ENCODE assay signal across 13 cellular contexts in genomic region chr6:111852704-111853103, GRCh38. TPM values are rescaled to one million over a fixed set of nuclear protein-coding genes. Genes with fewer than 3 reads are reported as not detected.
DNase-seq lines count a peak whose midpoint lies in the region; ATAC-seq and TF ChIP-seq lines count a peak whose summit lies in the region.
"Had no signal": no experiment of that assay in that cellular context is flagged by ENCODE, and none has a peak within 500 bp of the region (broad histone marks: within the 10 kb centered on the region; RNA-seq: fewer than 3 reads in every experiment).

No MANE protein-coding gene starts in this region.

- H3K27ac Mint-ChIP-seq in activated naive CD8-positive, alpha-beta T cell, result peak overlapping the region; percentile 84
- H3K27ac Mint-ChIP-seq in immature natural killer cell, result peak overlapping the region; percentile 43 to 88 (median 72)
- H3K27ac Mint-ChIP-seq: T-helper 1 cell treated with Interleukin-12 subunit alpha and Interleukin-12 subunit beta and Interleukin-4 antibody, amounts not matched to agents 30 μg/mL and 1 μg/mL, for 36 hours had no signal

- H3K27me3 Mint-ChIP-seq in activated naive CD8-positive, alpha-beta T cell, result no peaks in the 10 kb centered on the region
- peaks cover 0 to 20% (median 10%) of the 10 kb centered on the region in 3 donors for H3K27me3 Mint-ChIP-seq in immature natural killer cell (ENCODE audit: low read depth in 3 of 3)

- no peak overlapping the region for H3K4me3 ChIP-seq in BJ (ENCODE audit: low read depth, low read length)
- H3K4me3 ChIP-seq: cardiac muscle cell had no signal

- 0 out of 2 replicates have a peak, but pooled peaks cover 3% of the 10 kb centered on the region for H3K36me3 ChIP-seq in BJ (ENCODE audit: control insufficient read depth, insufficient read depth, low read length)
- H3K36me3 ChIP-seq: cardiac muscle cell had no signal

- ATAC-seq in HG02970 (IDR thresholded peaks at IDR 0.05; ENCODE audit: low FRiP score, unreplicated experiment), result no peak
- ATAC-seq in GM21360 (IDR thresholded peaks at IDR 0.05; ENCODE audit: unreplicated experiment), result no peak
- no peak for ATAC-seq in GM21526 (IDR thresholded peaks at IDR 0.05; ENCODE audit: low FRiP score, unreplicated experiment)

- no peaks in the 10 kb centered on the region for H3K27me3 ChIP-seq in BJ (ENCODE audit: control insufficient read depth, insufficient read depth, low read length)
- H3K27me3 ChIP-seq: cardiac muscle cell had no signal

- peaks cover 12% of the 10 kb centered on the region for H3K4me1 Mint-ChIP-seq in activated naive CD8-positive, alpha-beta T cell (ENCODE audit: low read depth)
- H3K4me1 Mint-ChIP-seq in immature natural killer cell, result peaks cover 0 to 92% of the 10 kb centered on the region in 2 donors

- TF ChIP-seq CTCF in BJ (IDR thresholded peaks at IDR 0.05; ENCODE audit: insufficient read depth, low read depth, low read length), result no peak

- peak overlapping the region; percentile 40 for H3K4me3 Mint-ChIP-seq in activated naive CD8-positive, alpha-beta T cell
- peak overlapping the region in 3 of 5 donors; percentile 3 to 43 (median 39) for H3K4me3 Mint-ChIP-seq in immature natural killer cell
- H3K4me3 Mint-ChIP-seq: T-helper 1 cell treated with Interleukin-12 subunit alpha and Interleukin-12 subunit beta and Interleukin-4 antibody, amounts not matched to agents 30 μg/mL and 1 μg/mL, for 36 hours had no signal

- DNase-seq in BJ (ENCODE audit: low read depth), result peak; percentile 39
- peak; percentile 17 for DNase-seq in GM03348 (ENCODE audit: low spot score)
- DNase-seq in immature natural killer cell, result no peak
- DNase-seq: DMS79 treated with DMSO at 0.1 percent for 48 hours; KBM-7; NCI-H524 treated with DMSO at 0.1 percent for 48 hours; stimulated activated CD8-positive, alpha-beta memory T cell treated with anti-CD3 and anti-CD28 coated beads, Interleukin-4, amount 100 ng/mL, for 48 hours had no signal

- H3K9me3 Mint-ChIP-seq in activated naive CD8-positive, alpha-beta T cell (ENCODE audit: low read depth), result no peaks in the 10 kb centered on the region
- no peaks in the 10 kb centered on the region for H3K9me3 Mint-ChIP-seq in immature natural killer cell
- H3K9me3 Mint-ChIP-seq: T-helper 1 cell treated with Interleukin-12 subunit alpha and Interleukin-12 subunit beta and Interleukin-4 antibody, amounts not matched to agents 30 μg/mL and 1 μg/mL, for 36 hours had no signal

- POLR2A ChIA-PET in BJ (lab: Charles Lee), result no interaction called here

- CTCF ChIA-PET in BJ (lab: Yijun Ruan, JAX), result interaction anchor here (1.4 kb wide), 1 partner anchor 107 kb away, joined by 3 read pairs; no protein-coding TSS in a partner anchor

- H3K36me3 Mint-ChIP-seq in activated naive CD8-positive, alpha-beta T cell, result peaks cover 29% of the 10 kb centered on the region
- no peaks in the 10 kb centered on the region for H3K36me3 Mint-ChIP-seq in immature natural killer cell

RNA-seq across cellular contexts. Expression of gene FYN, which starts 20.5 kb away (rescaled TPM):
- polyA plus RNA-seq in BJ (2011; rRNA removed), result 43.4 and 55.1 TPM in 2 replicates
- 39.2 and 53.0 TPM in 2 replicates for polyA minus RNA-seq in BJ (2011; rRNA and poly(A)+ RNA removed)
- polyA plus RNA-seq in immature natural killer cell, result 100 to 1,000 TPM; 358 to 488 (median 414) TPM

Comparison
In these comparisons a context has a peak if more than half of its experiments do, and no peak if none do; other contexts are left out.
1. DNase-seq: peak in BJ (single experiment) and GM03348 (single experiment); none in immature natural killer cell (0 of 3).